Comparison of ENCODE assay signal across 9 cellular contexts in the genomic region with DNA sequence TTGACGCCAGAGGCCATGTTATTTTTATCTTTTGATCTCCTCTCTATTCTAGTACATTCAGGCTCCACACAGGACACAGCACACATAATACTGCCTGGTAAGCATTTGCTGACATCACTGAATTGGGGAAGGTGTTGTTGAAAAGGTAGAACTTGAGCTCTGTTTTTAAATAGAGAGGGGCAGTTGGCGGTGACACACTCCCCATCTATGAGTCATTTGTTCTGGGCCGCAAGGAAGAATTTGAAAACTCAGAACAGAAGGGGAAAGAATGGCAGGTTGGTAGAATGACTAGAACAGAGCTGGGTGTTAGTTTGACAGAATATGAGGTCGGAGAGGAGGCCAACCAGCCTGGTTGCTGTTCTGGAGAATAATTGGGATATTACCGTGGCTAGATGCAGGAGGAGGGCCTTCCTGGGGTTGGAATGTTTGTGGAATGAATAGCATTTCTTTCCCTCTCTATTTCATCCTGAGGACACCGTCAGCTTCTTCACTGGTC. TPM values are rescaled to one million over a fixed set of nuclear protein-coding genes. Genes with fewer than 3 reads are reported as not detected.
DNase-seq lines count a peak whose midpoint lies in the region; ATAC-seq, FAIRE-seq and TF ChIP-seq lines count a peak whose summit lies in the region.
"Had no signal": no experiment of that assay in that cellular context is flagged by ENCODE, and none has a peak within 500 bp of the region (broad histone marks: within the 10 kb centered on the region; RNA-seq: fewer than 3 reads in every experiment).

No MANE protein-coding gene starts in this region.

- no peaks in the 10 kb centered on the region for H3K9me3 ChIP-seq in HepG2 (ENCODE audit: low read length)
- H3K9me3 ChIP-seq in right lobe of liver = no peaks in the 10 kb centered on the region
- no peaks in the 10 kb centered on the region for H3K9me3 ChIP-seq in left lung
- no peaks in the 10 kb centered on the region for H3K9me3 ChIP-seq in uterus

- no peak for FAIRE-seq in HepG2 (lab: Jason Lieb, UNC)

- TF ChIP-seq EP300 in HepG2 (IDR thresholded peaks at IDR 0.05; ENCODE audit: low read depth in 2 of 2, low read length in 2 of 2) (no peak), HepG2 (CRISPR knock-in tag; IDR thresholded peaks at IDR 0.05; ENCODE audit: borderline replicate concordance) (no peak)

- TF ChIP-seq POLR2A in HepG2 (IDR thresholded peaks at IDR 0.05; ENCODE audit: insufficient read depth in 1 of 2, low read depth in 2 of 2, low read length in 2 of 2) = no peak
- no peak for TF ChIP-seq POLR2A in right lobe of liver (IDR thresholded peaks at IDR 0.05)
- no peak for TF ChIP-seq POLR2A in uterus (IDR thresholded peaks at IDR 0.05)

- no peak overlapping the region for H2AFZ ChIP-seq in HepG2 (ENCODE audit: low read length)

- no peak for TF ChIP-seq CTCF in HepG2 (CRISPR knock-in tag; IDR thresholded peaks at IDR 0.05)
- TF ChIP-seq CTCF in right lobe of liver (IDR thresholded peaks at IDR 0.05) = no peak
- TF ChIP-seq CTCF in astrocyte of the cerebellum (IDR thresholded peaks at IDR 0.05; ENCODE audit: low read depth, low read length, missing control alignments) = no peak
- no peak for TF ChIP-seq CTCF in left lung (IDR thresholded peaks at IDR 0.05)
- no peak for TF ChIP-seq CTCF in uterus (IDR thresholded peaks at IDR 0.05)
- no peak for TF ChIP-seq CTCF in GM13976 (IDR thresholded peaks at IDR 0.05; ENCODE audit: borderline replicate concordance, control extremely low read depth, extremely low read depth, insufficient read depth, missing control alignments)

- in situ Hi-C loops in HepG2 (cut with HindIII; ENCODE audit: extremely low pct_ligation_motif_present, low pct_unique_long_range_greater_than_20kb) = no loop called here
- in situ Hi-C loops in astrocyte of the cerebellum (cut with HindIII; ENCODE audit: low sequenced_read_pairs) = no loop called here
- in situ Hi-C loops in GM13976 (cut with MboI; ENCODE audit: low sequenced_read_pairs, unreplicated experiment) = no loop called here

- POLR2A ChIA-PET in HepG2 (lab: Yijun Ruan, JAX) = interaction anchor here (1.0 to 4.2 kb wide), 10 partner anchors 16 to 112 kb away, joined by 4 to 37 read pairs (median 14); a partner anchor contains a TSS

- peak; percentile 51 for DNase-seq in HepG2 (ENCODE audit: low spot score)
- DNase-seq in right lobe of liver = no peak
- peak; percentile 54 for DNase-seq in astrocyte of the cerebellum (ENCODE audit: low read depth)
- no peak for DNase-seq in left lung
- DNase-seq in uterus = no peak
- no peak for DNase-seq in dedifferentiated amniotic fluid mesenchymal stem cell (ENCODE audit: extremely low spot score)
- no peak for DNase-seq in GM13976 (ENCODE audit: low spot score)
- no peak for DNase-seq in NCI-H1105 treated with DMSO at 0.1 percent for 48 hours (lab: John Stamatoyannopoulos, UW)
- DNase-seq: COR-L47 had no signal

- H3K36me3 ChIP-seq in HepG2 (replicated peaks in 1 of 2; ENCODE audit: control insufficient read depth in 1 of 2, insufficient read depth in 2 of 2, low read length in 2 of 2) (no peaks in the 10 kb centered on the region), right lobe of liver (no peaks in the 10 kb centered on the region), left lung (no peaks in the 10 kb centered on the region), uterus (no peaks in the 10 kb centered on the region)

- H3K27me3 ChIP-seq in HepG2 (ENCODE audit: control insufficient read depth in 1 of 2, insufficient read depth in 2 of 2, low read length in 2 of 2) (no peaks in the 10 kb centered on the region), right lobe of liver (no peaks in the 10 kb centered on the region), left lung (no peaks in the 10 kb centered on the region), uterus (no peaks in the 10 kb centered on the region)

- WGBS in HepG2 (ENCODE audit: low lambda C conversion rate) = 34% methylated on average over 6 of the region's 6 CpGs
- WGBS in right lobe of liver (ENCODE audit: insufficient coverage, low coverage, low lambda C conversion rate, missing lambda C conversion rate) = 77% methylated on average over 6 of the region's 6 CpGs

- BruUV-seq in HepG2 (replicated peaks; lab: Mats Ljungman, UMichigan) = no TSS peak

- peaks cover 96% of the 10 kb centered on the region for H3K4me1 ChIP-seq in HepG2 (ENCODE audit: insufficient read depth, low read length)
- peaks cover 0 to 10% (median 3%) of the 10 kb centered on the region in 4 donors for H3K4me1 ChIP-seq in right lobe of liver
- peaks cover 10 to 12% of the 10 kb centered on the region in 2 donors for H3K4me1 ChIP-seq in left lung
- H3K4me1 ChIP-seq in uterus = peaks cover 1 to 6% of the 10 kb centered on the region in 2 donors

- CTCF ChIA-PET in HepG2 (lab: Yijun Ruan, JAX; ENCODE audit: low intra/inter-chr PET ratio, low total read pairs) = no interaction called here

- intact Hi-C loops in HepG2 (cut with micrococcal nuclease; ENCODE audit: unreplicated experiment) = loop anchor here (5.0 kb wide), 1 partner anchor 51 kb away; a partner anchor contains a TSS
- intact Hi-C loops in right lobe of liver (cut with DNase I) = no loop called here
- intact Hi-C loops in left lung (cut with DNase I) = no loop called here
- intact Hi-C loops in uterus (cut with DNase I; ENCODE audit: low total_unique reads) = no loop called here

- ATAC-seq in HepG2 (no peak), right lobe of liver (no peak), left lung (peak; percentile 44)

- H3K4me3 ChIP-seq in HepG2 (replicated peaks in 1 of 3; ENCODE audit: insufficient read depth in 1 of 3, low read depth in 2 of 3, low read length in 3 of 3) = peak overlapping the region; percentile 23 to 47 (median 36); a peak in 5 of 6 replicates
- H3K4me3 ChIP-seq in right lobe of liver = no peak overlapping the region
- no peak overlapping the region for H3K4me3 ChIP-seq in astrocyte of the cerebellum (ENCODE audit: low read depth, low read length)
- no peak overlapping the region for H3K4me3 ChIP-seq in left lung
- no peak overlapping the region for H3K4me3 ChIP-seq in uterus

- peak overlapping the region; percentile 63 for H3K9ac ChIP-seq in HepG2 (ENCODE audit: insufficient read depth, low read depth, low read length)

- no peak for TF ChIP-seq RAD21 in HepG2 (CRISPR knock-in tag; IDR thresholded peaks at IDR 0.05)

- H4K20me1 ChIP-seq in HepG2 (ENCODE audit: insufficient read depth, low read length) = no peaks in the 10 kb centered on the region

- H3K4me2 ChIP-seq in HepG2 (ENCODE audit: low read depth, low read length) = peak overlapping the region; percentile 71

- H3K79me2 ChIP-seq in HepG2 (ENCODE audit: insufficient read depth, low read length) = peaks cover 13% of the 10 kb centered on the region

- H3K27ac ChIP-seq in HepG2 (ENCODE audit: extremely low read length, insufficient read depth, low read length) = peak overlapping the region; percentile 31
- no peak overlapping the region for H3K27ac ChIP-seq in right lobe of liver
- peak overlapping the region; percentile 31 to 83 for H3K27ac ChIP-seq in left lung
- peak overlapping the region; percentile 60 to 61 for H3K27ac ChIP-seq in uterus

TF ChIP-seq in HepG2, 621 proteins besides CTCF, POLR2A, EP300 and RAD21 (continues in another document):
- TF ChIP-seq, protein P1, sequence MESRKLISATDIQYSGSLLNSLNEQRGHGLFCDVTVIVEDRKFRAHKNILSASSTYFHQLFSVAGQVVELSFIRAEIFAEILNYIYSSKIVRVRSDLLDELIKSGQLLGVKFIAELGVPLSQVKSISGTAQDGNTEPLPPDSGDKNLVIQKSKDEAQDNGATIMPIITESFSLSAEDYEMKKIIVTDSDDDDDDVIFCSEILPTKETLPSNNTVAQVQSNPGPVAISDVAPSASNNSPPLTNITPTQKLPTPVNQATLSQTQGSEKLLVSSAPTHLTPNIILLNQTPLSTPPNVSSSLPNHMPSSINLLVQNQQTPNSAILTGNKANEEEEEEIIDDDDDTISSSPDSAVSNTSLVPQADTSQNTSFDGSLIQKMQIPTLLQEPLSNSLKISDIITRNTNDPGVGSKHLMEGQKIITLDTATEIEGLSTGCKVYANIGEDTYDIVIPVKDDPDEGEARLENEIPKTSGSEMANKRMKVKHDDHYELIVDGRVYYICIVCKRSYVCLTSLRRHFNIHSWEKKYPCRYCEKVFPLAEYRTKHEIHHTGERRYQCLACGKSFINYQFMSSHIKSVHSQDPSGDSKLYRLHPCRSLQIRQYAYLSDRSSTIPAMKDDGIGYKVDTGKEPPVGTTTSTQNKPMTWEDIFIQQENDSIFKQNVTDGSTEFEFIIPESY (CRISPR knock-in tag; IDR thresholded peaks at IDR 0.05) = peak; percentile 48; the same call in 1 of the 2 replicates
- TF ChIP-seq BCL6 (CRISPR knock-in tag; IDR thresholded peaks at IDR 0.05) (0 out of 2 replicates have a peak, but pooled peaks have one; percentile 8), FOSL2 (CRISPR knock-in tag; IDR thresholded peaks at IDR 0.05) (peak; percentile 83), MED1 (CRISPR knock-in tag; IDR thresholded peaks at IDR 0.05) (peak; percentile 26; the same call in 1 of the 2 replicates), TEAD3 (CRISPR knock-in tag; optimal IDR thresholded peaks at IDR 0.05; ENCODE audit: borderline replicate concordance) (peak; percentile 86)

RNA-seq across cellular contexts. Expression of a gene that starts 52.1 kb away (rescaled TPM):
- total RNA-seq in HepG2 (2016; rRNA removed; fragmentation: Illumina TruSeq; extraction: Trizol) (84.4 and 99.5 TPM in 2 replicates), right lobe of liver (100 to 1,000 TPM; 109 to 539 (median 214) TPM), left lung (10 to 100 TPM; 60.8 to 63.0 TPM), uterus (10 to 100 TPM; 19.0 to 67.6 (median 39.6) TPM)
- 16.2 and 17.9 TPM in 2 replicates for total RNA-seq in HepG2 (2016; cell fraction: cytosol; rRNA removed; fragmentation: Illumina TruSeq; extraction: Trizol; ENCODE audit: low read depth)
- 83.4 and 92.6 TPM in 2 replicates for total RNA-seq in HepG2 (2016; cell fraction: insoluble cytoplasmic fraction; rRNA removed; fragmentation: Illumina TruSeq; extraction: Trizol)
- total RNA-seq in HepG2 (2016; cell fraction: membrane; rRNA removed; fragmentation: Illumina TruSeq; extraction: Trizol) = 72.5 and 74.8 TPM in 2 replicates
- total RNA-seq in HepG2 (2016; cell fraction: nucleus; rRNA removed; fragmentation: Illumina TruSeq; extraction: Trizol) = 61.8 and 73.3 TPM in 2 replicates
- 634 and 753 TPM in 2 replicates for polyA plus RNA-seq in HepG2 (2011; rRNA removed)
- 492 and 608 TPM in 2 replicates for polyA plus RNA-seq in HepG2 (2011; cell fraction: cytosol; rRNA removed)
- polyA plus RNA-seq in HepG2 (2011; cell fraction: nucleus; rRNA removed) = 300 and 467 TPM in 2 replicates
- 335 and 494 TPM in 2 replicates for polyA plus RNA-seq in HepG2 (2012)
- 8.7 and 10.5 TPM in 2 replicates for polyA plus RNA-seq in HepG2 (2016; cell fraction: cytosol; fragmentation: Illumina TruSeq; extraction: Trizol; ENCODE audit: low read depth)
- 102 and 107 TPM in 2 replicates for polyA plus RNA-seq in HepG2 (2016; cell fraction: insoluble cytoplasmic fraction; fragmentation: Illumina TruSeq; extraction: Trizol; ENCODE audit: low read depth)
- 41.9 and 45.1 TPM in 2 replicates for polyA plus RNA-seq in HepG2 (2016; cell fraction: membrane; fragmentation: Illumina TruSeq; extraction: Trizol; ENCODE audit: low read depth)
- polyA plus RNA-seq in HepG2 (2016; cell fraction: nucleus; fragmentation: Illumina TruSeq; extraction: Trizol; ENCODE audit: insufficient read depth, low read depth) = 110 and 117 TPM in 2 replicates
- polyA minus RNA-seq in HepG2 (2011; rRNA and poly(A)+ RNA removed; ENCODE audit: low replicate concordance) = 6.9 and 217 TPM in 2 replicates
- 288 and 291 TPM in 2 replicates for polyA minus RNA-seq in HepG2 (2011; cell fraction: cytosol; rRNA and poly(A)+ RNA removed)
- polyA minus RNA-seq in HepG2 (2011; cell fraction: nucleus; rRNA and poly(A)+ RNA removed) = 228 and 458 TPM in 2 replicates

Comparison
In these comparisons a context has a peak if more than half of its experiments do, and no peak if none do; other contexts are left out.
1. DNase-seq: peak in HepG2 (single experiment) and astrocyte of the cerebellum (single experiment); none in right lobe of liver (0 of 3), left lung (0 of 2), uterus (0 of 2), dedifferentiated amniotic fluid mesenchymal stem cell (single experiment), GM13976 (single experiment) and NCI-H1105 treated with DMSO at 0.1 percent for 48 hours (single experiment).
2. H3K27ac ChIP-seq: peak in HepG2 (single experiment), left lung (2 of 2) and uterus (2 of 2); none in right lobe of liver (0 of 3).
3. H3K4me3 ChIP-seq: peak in HepG2 (3 of 3); none in right lobe of liver (0 of 3), astrocyte of the cerebellum (single experiment), left lung (0 of 2) and uterus (0 of 2).